10 cellular contexts compared by ENCODE assay signal in the genomic region with DNA sequence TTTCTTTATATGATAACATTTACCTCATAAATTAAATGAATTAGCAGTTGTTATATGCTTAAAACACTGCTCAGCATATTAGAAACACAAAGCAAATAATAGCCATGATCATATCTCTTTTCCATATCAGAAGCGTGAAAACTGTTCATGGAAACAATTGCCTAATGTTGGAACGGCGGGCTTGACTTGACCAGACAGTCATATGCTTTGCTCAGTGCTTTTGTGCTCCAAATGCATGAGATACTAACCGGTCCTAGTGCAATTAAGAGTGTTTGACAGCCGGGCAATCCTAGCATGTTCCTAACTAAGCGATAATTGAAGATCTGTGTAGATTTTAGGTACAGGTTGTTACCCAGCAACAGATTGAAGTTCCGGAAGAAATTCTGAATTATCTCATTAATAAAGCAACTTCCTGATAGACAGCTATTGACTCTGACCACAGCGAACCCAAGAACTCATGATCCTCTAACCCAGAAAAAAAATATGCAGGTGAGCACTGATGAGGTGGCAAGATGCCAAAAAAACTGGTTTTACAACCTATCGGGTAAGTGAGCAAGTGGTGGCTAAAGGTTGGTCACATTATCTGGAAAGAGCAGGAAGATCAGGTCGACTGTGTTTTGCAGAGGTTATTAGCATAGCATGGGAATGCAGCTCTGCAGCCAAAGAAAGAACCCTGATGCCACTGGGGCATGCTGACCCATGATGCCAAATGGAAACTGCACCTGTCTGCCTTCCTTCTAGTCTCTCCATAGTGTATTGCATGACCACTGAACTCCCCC. TPM values are rescaled to one million over a fixed set of nuclear protein-coding genes. Genes with fewer than 3 reads are reported as not detected.
DNase-seq lines count a peak whose midpoint lies in the region; ATAC-seq and TF ChIP-seq lines count a peak whose summit lies in the region.
"Had no signal": no experiment of that assay in that cellular context is flagged by ENCODE, and none has a peak within 500 bp of the region (broad histone marks: within the 10 kb centered on the region; RNA-seq: fewer than 3 reads in every experiment).

No MANE protein-coding gene starts in this region.

- no peaks in the 10 kb centered on the region for H3K36me3 ChIP-seq in PC-3 (ENCODE audit: low read depth, low read length)
- no peaks in the 10 kb centered on the region for H3K36me3 ChIP-seq in upper lobe of right lung

- peak; percentile 4 for DNase-seq in NCI-H2171 treated with DMSO at 0.1 percent for 48 hours (lab: John Stamatoyannopoulos, UW)
- no peak for DNase-seq in NCI-H2171 (lab: John Stamatoyannopoulos, UW)
- peak; percentile 100 for DNase-seq in PC-3
- peak; percentile 77 for DNase-seq in islet precursor cell
- DNase-seq in upper lobe of right lung: no peak
- DNase-seq in NCI-H2227 treated with DMSO at 0.1 percent for 48 hours (lab: John Stamatoyannopoulos, UW): no peak
- no peak for DNase-seq in activated CD4-positive, alpha-beta T cell treated with anti-CD3 and anti-CD28 coated beads, Interleukin-2, amount 10 ng/mL, durations not matched to agents 7 days and 5 days
- DNase-seq in nephron progenitor cell: no peak
- DNase-seq: CD8-positive, alpha-beta memory T cell; SW 1271 had no signal

- BruUV-seq in PC-3 (replicated peaks; lab: Mats Ljungman, UMichigan): no TSS peak

- TF ChIP-seq CTCF in PC-3 (conservative IDR thresholded peaks at IDR 0.05; ENCODE audit: low read depth, low read length) (no peak), upper lobe of right lung (IDR thresholded peaks at IDR 0.05) (no peak), nephron progenitor cell (IDR thresholded peaks at IDR 0.05) (no peak)

- no peaks in the 10 kb centered on the region for H4K20me1 ChIP-seq in PC-3 (ENCODE audit: low read length)

- no peaks in the 10 kb centered on the region for H3K36me3 Mint-ChIP-seq in activated CD4-positive, alpha-beta T cell treated with anti-CD3 and anti-CD28 coated beads, Interleukin-2, amount 10 ng/mL, durations not matched to agents 7 days and 5 days (ENCODE audit: low read depth)
- no peaks in the 10 kb centered on the region for H3K36me3 Mint-ChIP-seq in nephron progenitor cell (ENCODE audit: low read depth)
- H3K36me3 Mint-ChIP-seq: CD8-positive, alpha-beta memory T cell had no signal

- peak overlapping the region; percentile 9; the same call in 1 of the 2 replicates for H3K4me3 ChIP-seq in PC-3 (ENCODE audit: low read length)
- no peak overlapping the region for H3K4me3 ChIP-seq in upper lobe of right lung

- H3K9me3 Mint-ChIP-seq in activated CD4-positive, alpha-beta T cell treated with anti-CD3 and anti-CD28 coated beads, Interleukin-2, amount 10 ng/mL, durations not matched to agents 7 days and 5 days: no peaks in the 10 kb centered on the region
- H3K9me3 Mint-ChIP-seq in nephron progenitor cell: no peaks in the 10 kb centered on the region
- H3K9me3 Mint-ChIP-seq: CD8-positive, alpha-beta memory T cell had no signal

- H3K9ac ChIP-seq in PC-3 (ENCODE audit: low read length): no peak overlapping the region; the same call in 1 of the 2 replicates

- H3K79me2 ChIP-seq in PC-3 (ENCODE audit: low read length): no peaks in the 10 kb centered on the region

- H3K27me3 ChIP-seq in PC-3 (ENCODE audit: low read length) (no peaks in the 10 kb centered on the region), upper lobe of right lung (no peaks in the 10 kb centered on the region)

- no peak overlapping the region for H3K27ac Mint-ChIP-seq in activated CD4-positive, alpha-beta T cell treated with anti-CD3 and anti-CD28 coated beads, Interleukin-2, amount 10 ng/mL, durations not matched to agents 7 days and 5 days
- no peak overlapping the region for H3K27ac Mint-ChIP-seq in nephron progenitor cell
- H3K27ac Mint-ChIP-seq: CD8-positive, alpha-beta memory T cell had no signal

- H3K9me3 ChIP-seq in PC-3 (ENCODE audit: low read length) (no peaks in the 10 kb centered on the region), upper lobe of right lung (no peaks in the 10 kb centered on the region)

- H3F3A ChIP-seq in PC-3 (ENCODE audit: low read length, unreplicated experiment): no peaks in the 10 kb centered on the region

- peak; percentile 75 for ATAC-seq in PC-3
- ATAC-seq in upper lobe of right lung: peak; percentile 58

- H3K27me3 Mint-ChIP-seq in activated CD4-positive, alpha-beta T cell treated with anti-CD3 and anti-CD28 coated beads, Interleukin-2, amount 10 ng/mL, durations not matched to agents 7 days and 5 days: peaks cover 24% of the 10 kb centered on the region
- H3K27me3 Mint-ChIP-seq in nephron progenitor cell (ENCODE audit: low read depth, poor library complexity): peaks cover 4% of the 10 kb centered on the region

- peak overlapping the region; percentile 14; the same call in 1 of the 2 replicates for H2AFZ ChIP-seq in PC-3 (ENCODE audit: low read length)

- H3K4me2 ChIP-seq in PC-3 (ENCODE audit: low read length): peak overlapping the region; percentile 67

- no peaks in the 10 kb centered on the region for H3K4me1 Mint-ChIP-seq in activated CD4-positive, alpha-beta T cell treated with anti-CD3 and anti-CD28 coated beads, Interleukin-2, amount 10 ng/mL, durations not matched to agents 7 days and 5 days
- H3K4me1 Mint-ChIP-seq in nephron progenitor cell: no peaks in the 10 kb centered on the region
- H3K4me1 Mint-ChIP-seq: CD8-positive, alpha-beta memory T cell had no signal

- intact Hi-C loops in PC-3 (cut with micrococcal nuclease): no loop called here
- intact Hi-C loops in upper lobe of right lung (cut with DNase I): loop anchor here (10.0 kb wide), 1 partner anchor 554 kb away; no protein-coding TSS in a partner anchor

- CTCF ChIA-PET in PC-3 (lab: Charles Lee): no interaction called here
- CTCF ChIA-PET in activated CD4-positive, alpha-beta T cell treated with anti-CD3 and anti-CD28 coated beads, Interleukin-2, amount 10 ng/mL, durations not matched to agents 7 days and 5 days (lab: Charles Lee): no interaction called here

- no peaks in the 10 kb centered on the region for H3K9me2 ChIP-seq in PC-3 (replicated peaks; ENCODE audit: low read length)

- peaks cover 41% of the 10 kb centered on the region for H3K4me1 ChIP-seq in PC-3 (ENCODE audit: insufficient read depth, low read length)
- H3K4me1 ChIP-seq in upper lobe of right lung: peaks cover 4% of the 10 kb centered on the region

- POLR2A ChIA-PET in PC-3 (lab: Charles Lee; ENCODE audit: unreplicated experiment): no interaction called here
- POLR2A ChIA-PET in activated CD4-positive, alpha-beta T cell treated with anti-CD3 and anti-CD28 coated beads, Interleukin-2, amount 10 ng/mL, durations not matched to agents 7 days and 5 days (lab: Charles Lee): no interaction called here

- H3K4me3 Mint-ChIP-seq in activated CD4-positive, alpha-beta T cell treated with anti-CD3 and anti-CD28 coated beads, Interleukin-2, amount 10 ng/mL, durations not matched to agents 7 days and 5 days: no peak overlapping the region
- H3K4me3 Mint-ChIP-seq in nephron progenitor cell: no peak overlapping the region
- H3K4me3 Mint-ChIP-seq: CD8-positive, alpha-beta memory T cell had no signal

- peak overlapping the region; percentile 43 for H3K27ac ChIP-seq in PC-3 (ENCODE audit: low read length)
- H3K27ac ChIP-seq in upper lobe of right lung: no peak overlapping the region

RNA-seq across cellular contexts. Expression of gene BHLHE41, which starts 23.7 kb away (rescaled TPM):
- total RNA-seq in PC-3 (2014; rRNA removed) (77.6 and 81.0 TPM in 2 replicates), upper lobe of right lung (104 TPM)
- total RNA-seq in activated CD4-positive, alpha-beta T cell treated with anti-CD3 and anti-CD28 coated beads, Interleukin-2, amount 10 ng/mL, durations not matched to agents 7 days and 5 days: not detected
- total RNA-seq: CD8-positive, alpha-beta memory T cell had no signal

Comparison
In these comparisons a context has a peak if more than half of its experiments do, and no peak if none do; other contexts are left out.
1. DNase-seq: peak in NCI-H2171 treated with DMSO at 0.1 percent for 48 hours (single experiment), PC-3 (single experiment) and islet precursor cell (single experiment); none in NCI-H2171 (single experiment), upper lobe of right lung (single experiment), NCI-H2227 treated with DMSO at 0.1 percent for 48 hours (single experiment), activated CD4-positive, alpha-beta T cell treated with anti-CD3 and anti-CD28 coated beads, Interleukin-2, amount 10 ng/mL, durations not matched to agents 7 days and 5 days (single experiment) and nephron progenitor cell (single experiment).
2. RNA of gene BHLHE41, which starts 23.7 kb away (total RNA-seq): 104 TPM in upper lobe of right lung (single experiment) and 77.6 to 81.0 TPM in PC-3; not detected in activated CD4-positive, alpha-beta T cell treated with anti-CD3 and anti-CD28 coated beads, Interleukin-2, amount 10 ng/mL, durations not matched to agents 7 days and 5 days; every median in the first group is over 10 times any median in the second.